In genomic region chr1:1359316-1359667, GRCh38 we compare ENCODE assay signal across 9 cellular contexts. TPM values are rescaled to one million over a fixed set of nuclear protein-coding genes. Genes with fewer than 3 reads are reported as not detected.
DNase-seq lines count a peak whose midpoint lies in the region; ATAC-seq and TF ChIP-seq lines count a peak whose summit lies in the region.
"Had no signal": no experiment of that assay in that cellular context is flagged by ENCODE, and none has a peak within 500 bp of the region (broad histone marks: within the 10 kb centered on the region; RNA-seq: fewer than 3 reads in every experiment).

No MANE protein-coding gene starts in this region.

- ATAC-seq in HG03432 (IDR thresholded peaks at IDR 0.05; ENCODE audit: unreplicated experiment) (no peak), GM21528 (IDR thresholded peaks at IDR 0.05; ENCODE audit: low FRiP score, unreplicated experiment) (no peak)

- H3K27ac ChIP-seq in trophoblast cell (ENCODE audit: low read depth, low read length): peak overlapping the region; percentile 97

- peak overlapping the region; percentile 85 for H4K12ac ChIP-seq in trophoblast cell (ENCODE audit: low read depth, low read length)

- H3K14ac ChIP-seq in trophoblast cell (ENCODE audit: low read length): peak overlapping the region; percentile 94

- POLR2A ChIA-PET in BJ (lab: Charles Lee): interaction anchor here (1.0 kb wide), 1 partner anchor 16 kb away, joined by 4 read pairs; no protein-coding TSS in a partner anchor

- peaks cover 7% of the 10 kb centered on the region for H3K36me3 ChIP-seq in BJ (ENCODE audit: control insufficient read depth, insufficient read depth, low read length)
- peaks cover 7 to 8% of the 10 kb centered on the region in 2 experiments for H3K36me3 ChIP-seq in trophoblast cell (ENCODE audit: control insufficient read depth in 1 of 2, insufficient read depth in 2 of 2, low read length in 2 of 2)
- H3K36me3 ChIP-seq: HAP-1 had no signal

- no peak for TF ChIP-seq CTCF in BJ (IDR thresholded peaks at IDR 0.05; ENCODE audit: insufficient read depth, low read depth, low read length)

- peak overlapping the region; percentile 49 for H3K4me2 ChIP-seq in trophoblast cell (ENCODE audit: low read length)

- H3K27me3 ChIP-seq in BJ (ENCODE audit: control insufficient read depth, insufficient read depth, low read length) (no peaks in the 10 kb centered on the region), trophoblast cell (ENCODE audit: insufficient read depth, low read length) (peaks cover 5% of the 10 kb centered on the region)

- CTCF ChIA-PET in BJ (lab: Yijun Ruan, JAX): interaction anchor here (0.6 to 2.7 kb wide), 5 partner anchors 12 to 474 kb away, joined by 3 to 31 read pairs (median 3); no protein-coding TSS in a partner anchor

- peaks cover 24% of the 10 kb centered on the region for H3K79me2 ChIP-seq in trophoblast cell (ENCODE audit: control insufficient read depth, insufficient read depth, low read length, poor library complexity)

- no peaks in the 10 kb centered on the region for H3K9me3 ChIP-seq in trophoblast cell (ENCODE audit: insufficient read depth, low read depth, low read length)
- H3K9me3 ChIP-seq: HAP-1 had no signal

- H3K18ac ChIP-seq in trophoblast cell (ENCODE audit: low read length): peak overlapping the region; percentile 86

- no CpG with 5 or more reads among the region's 6 CpGs for WGBS in trophoblast cell (ENCODE audit: extremely low coverage, insufficient coverage, insufficient read length)

- peak overlapping the region; percentile 85 for H3K4ac ChIP-seq in trophoblast cell (ENCODE audit: low read depth, low read length)

- DNase-seq in BJ (ENCODE audit: low read depth) (no peak), RPMI7951 (ENCODE audit: low read depth) (peak; percentile 69), fibroblast of gingiva (ENCODE audit: low read depth) (peak; percentile 85), trophoblast cell (no peak), hypothalamus (lab: John Stamatoyannopoulos, UW) (no peak), midbrain (lab: John Stamatoyannopoulos, UW) (no peak)

- H2BK120ac ChIP-seq in trophoblast cell (ENCODE audit: insufficient read depth, low read length, poor library complexity): peak overlapping the region; percentile 99

- H3K4me3 ChIP-seq in BJ (ENCODE audit: low read depth, low read length): peak overlapping the region; percentile 95
- no peak overlapping the region for H3K4me3 ChIP-seq in trophoblast cell (ENCODE audit: low read depth, low read length)
- H3K4me3 ChIP-seq: HAP-1 had no signal

- peak overlapping the region; percentile 14 for H2AFZ ChIP-seq in trophoblast cell (ENCODE audit: insufficient read depth, low read length, poor library complexity)

- H3K79me1 ChIP-seq in trophoblast cell (ENCODE audit: low read length): peaks cover 48% of the 10 kb centered on the region

- H4K8ac ChIP-seq in trophoblast cell (ENCODE audit: low read depth, low read length): peak overlapping the region; percentile 88

- peak overlapping the region; percentile 91 for H4K91ac ChIP-seq in trophoblast cell (ENCODE audit: low read depth, low read length)

- peaks cover 36 to 43% of the 10 kb centered on the region in 2 experiments for H3K4me1 ChIP-seq in trophoblast cell (ENCODE audit: control insufficient read depth in 1 of 2, insufficient read depth in 2 of 2, low read length in 2 of 2)

- peak overlapping the region; percentile 95 for H2BK12ac ChIP-seq in trophoblast cell (ENCODE audit: low read length)

- H3K23ac ChIP-seq in trophoblast cell (ENCODE audit: low read length): no peak overlapping the region

- H3K9ac ChIP-seq in trophoblast cell (ENCODE audit: low read length): peak overlapping the region; percentile 44

- peak overlapping the region; percentile 85 for H2AK5ac ChIP-seq in trophoblast cell (ENCODE audit: low read length)

- peak overlapping the region; percentile 84 for H2BK5ac ChIP-seq in trophoblast cell (ENCODE audit: low read depth, low read length, poor library complexity)

RNA-seq across cellular contexts. Expression of gene MXRA8, which starts 0.9 kb away (rescaled TPM):
- polyA plus RNA-seq in BJ (2011; rRNA removed): 427 and 702 TPM in 2 replicates
- polyA minus RNA-seq in BJ (2011; rRNA and poly(A)+ RNA removed): 346 and 399 TPM in 2 replicates
- 4.0 and 4.1 TPM in 2 replicates for total RNA-seq in RPMI7951 (2014; rRNA removed; shearing (Covaris generic))
- 198 and 200 TPM in 2 replicates for polyA plus RNA-seq in trophoblast cell (2013)

RNA-seq across cellular contexts. Expression of gene DVL1, which starts 10.1 kb away (rescaled TPM):
- 16.2 and 23.6 TPM in 2 replicates for polyA plus RNA-seq in BJ (2011; rRNA removed)
- 14.4 and 21.6 TPM in 2 replicates for polyA minus RNA-seq in BJ (2011; rRNA and poly(A)+ RNA removed)
- 24.0 and 36.5 TPM in 2 replicates for total RNA-seq in RPMI7951 (2014; rRNA removed; shearing (Covaris generic))
- 49.5 and 53.4 TPM in 2 replicates for polyA plus RNA-seq in trophoblast cell (2013)

RNA-seq across cellular contexts. Expression of gene AURKAIP1, which starts 15.7 kb away (rescaled TPM):
- polyA plus RNA-seq in BJ (2011; rRNA removed): 73.2 and 97.8 TPM in 2 replicates
- polyA minus RNA-seq in BJ (2011; rRNA and poly(A)+ RNA removed): 12.7 and 14.4 TPM in 2 replicates
- total RNA-seq in RPMI7951 (2014; rRNA removed; shearing (Covaris generic)): 141 and 204 TPM in 2 replicates
- 113 and 117 TPM in 2 replicates for polyA plus RNA-seq in trophoblast cell (2013)

RNA-seq across cellular contexts. Expression of gene TAS1R3, which starts 28.2 kb away (rescaled TPM):
- polyA plus RNA-seq in BJ (2011; rRNA removed): 0.06 and 0.11 TPM in 2 replicates
- polyA minus RNA-seq in BJ (2011; rRNA and poly(A)+ RNA removed): 0.14 TPM in 1 of 2 replicates, not detected in the other
- total RNA-seq in RPMI7951 (2014; rRNA removed; shearing (Covaris generic)): 0.48 and 0.68 TPM in 2 replicates
- 0.17 and 0.21 TPM in 2 replicates for polyA plus RNA-seq in trophoblast cell (2013)

RNA-seq across cellular contexts. Expression of gene CPTP, which starts 34.7 kb away (rescaled TPM):
- 11.1 and 14.2 TPM in 2 replicates for polyA plus RNA-seq in BJ (2011; rRNA removed)
- 5.4 and 7.7 TPM in 2 replicates for polyA minus RNA-seq in BJ (2011; rRNA and poly(A)+ RNA removed)
- 18.7 and 23.9 TPM in 2 replicates for total RNA-seq in RPMI7951 (2014; rRNA removed; shearing (Covaris generic))
- polyA plus RNA-seq in trophoblast cell (2013): 20.9 and 21.3 TPM in 2 replicates

Comparison
In these comparisons a context has a peak if more than half of its experiments do, and no peak if none do; other contexts are left out.
1. DNase-seq: peak in RPMI7951 (single experiment) and fibroblast of gingiva (single experiment); none in BJ (single experiment), trophoblast cell (0 of 2), hypothalamus (0 of 51) and midbrain (single experiment).